In genomic region chr2:172464340-172465129, GRCh38 we compare ENCODE assay signal across 1 cellular context.
TF ChIP-seq lines count a peak whose summit lies in the region.

No MANE protein-coding gene starts in this region.

TF ChIP-seq in K562, 482 proteins besides CTCF, POLR2A, EP300 and RAD21 (continued from another document):
- TF ChIP-seq AFF1 (IDR thresholded peaks at IDR 0.05; ENCODE audit: low read depth in 1 of 2, partially characterized antibody in 2 of 2), result no peak
